25 cellular contexts compared by ENCODE assay signal in the genomic region with DNA sequence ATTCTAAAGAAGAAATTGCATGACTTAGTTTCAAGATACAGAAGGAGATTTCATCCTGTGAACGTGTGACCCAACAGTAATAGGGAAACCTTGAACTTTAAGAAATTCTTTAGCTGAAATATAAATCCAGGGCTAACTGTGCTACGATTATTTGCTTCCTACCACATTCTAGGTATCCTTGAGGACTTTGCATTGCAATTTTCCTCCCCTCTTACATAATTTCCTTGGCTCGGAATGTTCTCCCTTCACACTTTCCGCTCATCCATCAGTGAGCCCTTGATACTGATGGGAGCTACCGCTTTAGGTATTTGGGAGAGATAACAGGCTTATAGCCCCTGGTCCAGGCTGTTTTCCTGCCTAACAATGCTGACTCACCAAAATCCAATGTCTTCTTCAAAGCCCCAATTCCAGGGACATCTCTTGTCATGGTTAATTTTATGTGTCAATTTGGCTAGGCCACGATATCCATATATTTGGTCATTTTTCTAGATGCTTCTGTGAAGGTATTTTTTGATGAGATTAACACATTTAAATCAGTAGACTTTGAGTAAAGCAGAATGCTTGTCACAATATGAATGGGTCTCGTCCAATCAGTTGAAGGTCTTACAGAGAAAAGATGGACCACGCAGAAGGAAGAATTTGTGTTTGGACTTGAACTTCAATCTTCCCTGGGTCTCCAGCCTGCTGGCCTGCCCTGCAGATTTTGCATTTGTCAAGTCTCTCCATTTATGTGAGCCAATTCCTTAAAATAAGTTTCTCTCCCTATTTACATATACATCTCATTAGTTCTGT.
DNase-seq lines count a peak whose midpoint lies in the region; ATAC-seq and TF ChIP-seq lines count a peak whose summit lies in the region.
"Had no signal": no experiment of that assay in that cellular context is flagged by ENCODE, and none has a peak within 500 bp of the region (broad histone marks: within the 10 kb centered on the region; RNA-seq: fewer than 3 reads in every experiment).

No MANE protein-coding gene starts in this region.

- H3K4me3 Mint-ChIP-seq in osteocyte (ENCODE audit: unreplicated experiment): no peak overlapping the region
- H3K4me3 Mint-ChIP-seq in activated T-helper 1 cell treated with anti-CD3 and anti-CD28 coated beads, Interleukin-12 subunit alpha, Interleukin-12 subunit beta, Interleukin-2, Interleukin-4 antibody, amounts not matched to agents 30 ng/mL and 10 ng/mL and 1 ng/mL, durations not matched to agents 14 hours and 24 hours and 36 hours: no peak overlapping the region
- H3K4me3 Mint-ChIP-seq in CD8-positive, alpha-beta T cell: no peak overlapping the region
- H3K4me3 Mint-ChIP-seq: activated CD8-positive, alpha-beta memory T cell treated with anti-CD3 and anti-CD28 coated beads, Interleukin-2, amount 10 ng/mL, durations not matched to agents 7 days and 5 days; activated naive CD8-positive, alpha-beta T cell treated with anti-CD3 and anti-CD28 coated beads, Interleukin-2, amount 10 ng/mL, durations not matched to agents 7 days and 5 days; CD14-positive monocyte had no signal

- WGBS in SK-N-SH (ENCODE audit: low lambda C conversion rate): 86% methylated on average over 8 of the region's 8 CpGs

- CTCF ChIA-PET in SK-N-SH (lab: Yijun Ruan, JAX): no interaction called here
- CTCF ChIA-PET in CD8-positive, alpha-beta T cell (lab: Charles Lee): no interaction called here

- ATAC-seq in SK-N-SH treated with all-trans-retinoic acid at 6 μM for 48 hours: no peak
- ATAC-seq in CD8-positive, alpha-beta T cell: no peak
- ATAC-seq: activated CD8-positive, alpha-beta memory T cell treated with anti-CD3 and anti-CD28 coated beads, Interleukin-2, amount 10 ng/mL, durations not matched to agents 7 days and 5 days; HCT116; lower lobe of right lung had no signal

- H2AFZ ChIP-seq in SK-N-SH (ENCODE audit: low read depth): no peak overlapping the region

- H3K36me3 Mint-ChIP-seq in osteocyte (ENCODE audit: unreplicated experiment): peaks cover 8% of the 10 kb centered on the region
- peaks cover 15% of the 10 kb centered on the region for H3K36me3 Mint-ChIP-seq in activated T-helper 1 cell treated with anti-CD3 and anti-CD28 coated beads, Interleukin-12 subunit alpha, Interleukin-12 subunit beta, Interleukin-2, Interleukin-4 antibody, amounts not matched to agents 30 ng/mL and 10 ng/mL and 1 ng/mL, durations not matched to agents 14 hours and 24 hours and 36 hours (ENCODE audit: low read depth)
- H3K36me3 Mint-ChIP-seq in CD8-positive, alpha-beta T cell: no peaks in the 10 kb centered on the region
- H3K36me3 Mint-ChIP-seq: activated naive CD8-positive, alpha-beta T cell treated with anti-CD3 and anti-CD28 coated beads, Interleukin-2, amount 10 ng/mL, durations not matched to agents 7 days and 5 days; CD14-positive monocyte had no signal

- H3F3A ChIP-seq in SK-N-SH (replicated peaks; ENCODE audit: insufficient read depth): peaks cover 49% of the 10 kb centered on the region

- no peak for TF ChIP-seq EP300 in SK-N-SH (IDR thresholded peaks at IDR 0.05; ENCODE audit: borderline replicate concordance in 1 of 2, low read depth in 1 of 2, low read length in 1 of 2)

- H3K36me3 ChIP-seq in SK-N-SH (replicated peaks in 1 of 2; ENCODE audit: control insufficient read depth in 1 of 2, insufficient read depth in 2 of 2, low read length in 1 of 2): peaks cover 0 to 11% of the 10 kb centered on the region in 2 experiments
- H3K36me3 ChIP-seq in CD8-positive, alpha-beta T cell (ENCODE audit: insufficient read depth, low read length): no peaks in the 10 kb centered on the region
- H3K36me3 ChIP-seq: lower lobe of right lung, right atrium auricular region had no signal

- no peaks in the 10 kb centered on the region for H3K9me3 ChIP-seq in SK-N-SH
- H3K9me3 ChIP-seq in CD8-positive, alpha-beta T cell (ENCODE audit: low read length): no peaks in the 10 kb centered on the region
- H3K9me3 ChIP-seq: lower lobe of right lung, right atrium auricular region had no signal

- no peaks in the 10 kb centered on the region for H3K27me3 Mint-ChIP-seq in osteocyte (ENCODE audit: unreplicated experiment)
- no peaks in the 10 kb centered on the region for H3K27me3 Mint-ChIP-seq in activated T-helper 1 cell treated with anti-CD3 and anti-CD28 coated beads, Interleukin-12 subunit alpha, Interleukin-12 subunit beta, Interleukin-2, Interleukin-4 antibody, amounts not matched to agents 30 ng/mL and 10 ng/mL and 1 ng/mL, durations not matched to agents 14 hours and 24 hours and 36 hours (ENCODE audit: insufficient read depth)
- H3K27me3 Mint-ChIP-seq in CD8-positive, alpha-beta T cell (ENCODE audit: low read depth): peaks cover 8% of the 10 kb centered on the region
- H3K27me3 Mint-ChIP-seq: activated CD8-positive, alpha-beta memory T cell treated with anti-CD3 and anti-CD28 coated beads, Interleukin-2, amount 10 ng/mL, durations not matched to agents 7 days and 5 days had no signal

- H3K4me1 Mint-ChIP-seq in osteocyte (ENCODE audit: unreplicated experiment): peaks cover 59% of the 10 kb centered on the region
- peaks cover 60% of the 10 kb centered on the region for H3K4me1 Mint-ChIP-seq in activated T-helper 1 cell treated with anti-CD3 and anti-CD28 coated beads, Interleukin-12 subunit alpha, Interleukin-12 subunit beta, Interleukin-2, Interleukin-4 antibody, amounts not matched to agents 30 ng/mL and 10 ng/mL and 1 ng/mL, durations not matched to agents 14 hours and 24 hours and 36 hours (ENCODE audit: low read depth)
- peaks cover 26% of the 10 kb centered on the region for H3K4me1 Mint-ChIP-seq in CD8-positive, alpha-beta T cell (ENCODE audit: low read depth)

- H3K9ac ChIP-seq in SK-N-SH: no peak overlapping the region

- peak overlapping the region in 1 of 2 experiments; percentile 90; a peak in 3 of 4 replicates for H3K27ac ChIP-seq in SK-N-SH (ENCODE audit: low read depth in 2 of 2, low read length in 1 of 2)
- H3K27ac ChIP-seq in epithelial cell of prostate: peak overlapping the region; percentile 94
- no peak overlapping the region for H3K27ac ChIP-seq in CD8-positive, alpha-beta T cell (ENCODE audit: low read depth, low read length)
- H3K27ac ChIP-seq: 22Rv1, lower lobe of right lung, right atrium auricular region had no signal

- 0 out of 2 replicates have a peak overlapping the region, but pooled peaks have one; percentile 4 for H3K4me2 ChIP-seq in SK-N-SH

- no peak overlapping the region for H3K4me3 ChIP-seq in SK-N-SH (ENCODE audit: low read depth in 2 of 2, low read length in 1 of 2)
- H3K4me3 ChIP-seq in CD8-positive, alpha-beta T cell (ENCODE audit: low read depth, low read length): no peak overlapping the region
- H3K4me3 ChIP-seq: lower lobe of right lung, right atrium auricular region had no signal

- H3K27me3 ChIP-seq in SK-N-SH (ENCODE audit: insufficient read depth): no peaks in the 10 kb centered on the region
- H3K27me3 ChIP-seq in CD8-positive, alpha-beta T cell (ENCODE audit: insufficient read depth, low read length): no peaks in the 10 kb centered on the region
- H3K27me3 ChIP-seq: right atrium auricular region had no signal

- DNase-seq in SK-N-SH (no peak), NCI-H82 (lab: John Stamatoyannopoulos, UW) (peak; percentile 75), epithelial cell of prostate (ENCODE audit: low read depth, low spot score) (no peak), osteocyte (ENCODE audit: extremely low spot score, unreplicated experiment) (no peak)
- DNase-seq in effector CD8-positive, alpha-beta T cell (lab: John Stamatoyannopoulos, UW): no peak
- no peak for DNase-seq in activated T-helper 1 cell treated with anti-CD3 and anti-CD28 coated beads, Interleukin-12 subunit alpha, Interleukin-12 subunit beta, Interleukin-2, Interleukin-4 antibody, amounts not matched to agents 30 ng/mL and 10 ng/mL and 1 ng/mL, durations not matched to agents 14 hours and 24 hours and 36 hours (ENCODE audit: low spot score)
- DNase-seq in CD8-positive, alpha-beta T cell: no peak
- DNase-seq: activated CD8-positive, alpha-beta memory T cell treated with anti-CD3 and anti-CD28 coated beads, Interleukin-2, amount 10 ng/mL, durations not matched to agents 7 days and 5 days; activated naive CD8-positive, alpha-beta T cell treated with anti-CD3 and anti-CD28 coated beads, Interleukin-2, amount 10 ng/mL, durations not matched to agents 7 days and 5 days; cortex of kidney; DMS 273 treated with DMSO at 0.1 percent for 48 hours; foreskin melanocyte; hypothalamus; kidney; lower lobe of right lung; NCI-H1105 treated with DMSO at 0.1 percent for 48 hours; NCI-H510A treated with DMSO at 0.1 percent for 48 hours; substantia nigra; SW 1271 had no signal

- intact Hi-C loops in activated T-helper 1 cell treated with anti-CD3 and anti-CD28 coated beads, Interleukin-12 subunit alpha, Interleukin-12 subunit beta, Interleukin-2, Interleukin-4 antibody, amounts not matched to agents 30 ng/mL and 10 ng/mL and 1 ng/mL, durations not matched to agents 14 hours and 24 hours and 36 hours (cut with micrococcal nuclease): loop anchor here (2.0 to 5.0 kb wide), 2 partner anchors 17 to 148 kb away; a partner anchor contains a TSS
- intact Hi-C loops in CD8-positive, alpha-beta T cell (cut with DNase I, micrococcal nuclease): loop anchor here in 1 of 2 experiments (2.0 kb wide), 1 partner anchor 173 kb away; a partner anchor contains a TSS

- no peak for TF ChIP-seq RAD21 in SK-N-SH (IDR thresholded peaks at IDR 0.05; ENCODE audit: low read length)

- peaks cover 87% of the 10 kb centered on the region for H3K79me2 ChIP-seq in SK-N-SH (ENCODE audit: insufficient read depth)

- no peaks in the 10 kb centered on the region for H4K20me1 ChIP-seq in SK-N-SH (ENCODE audit: insufficient read depth)

- peak overlapping the region; percentile 83 for H3K27ac Mint-ChIP-seq in osteocyte (ENCODE audit: unreplicated experiment)
- H3K27ac Mint-ChIP-seq in activated T-helper 1 cell treated with anti-CD3 and anti-CD28 coated beads, Interleukin-12 subunit alpha, Interleukin-12 subunit beta, Interleukin-2, Interleukin-4 antibody, amounts not matched to agents 30 ng/mL and 10 ng/mL and 1 ng/mL, durations not matched to agents 14 hours and 24 hours and 36 hours: no peak overlapping the region
- no peak overlapping the region for H3K27ac Mint-ChIP-seq in CD8-positive, alpha-beta T cell
- H3K27ac Mint-ChIP-seq: activated CD8-positive, alpha-beta memory T cell treated with anti-CD3 and anti-CD28 coated beads, Interleukin-2, amount 10 ng/mL, durations not matched to agents 7 days and 5 days; activated naive CD8-positive, alpha-beta T cell treated with anti-CD3 and anti-CD28 coated beads, Interleukin-2, amount 10 ng/mL, durations not matched to agents 7 days and 5 days; activated T-helper 2 cell treated with anti-CD3 and anti-CD28 coated beads, Interferon-gamma antibody, Interleukin-2, Interleukin-4, amounts not matched to agents 10 μg/mL and 5 μg/mL and 100 μg/mL, durations not matched to agents 14 hours and 24 hours and 36 hours; CD14-positive monocyte had no signal

- H3K9me2 ChIP-seq in SK-N-SH: no peaks in the 10 kb centered on the region

- POLR2A ChIA-PET in SK-N-SH (lab: Yijun Ruan, JAX): no interaction called here
- POLR2A ChIA-PET in CD8-positive, alpha-beta T cell (lab: Charles Lee): no interaction called here

- H3K4me1 ChIP-seq in SK-N-SH (ENCODE audit: control insufficient read depth in 1 of 2, insufficient read depth in 2 of 2, low read depth in 1 of 2, low read length in 1 of 2): peaks cover 0 to 51% of the 10 kb centered on the region in 2 experiments
- peaks cover 23% of the 10 kb centered on the region for H3K4me1 ChIP-seq in CD8-positive, alpha-beta T cell (ENCODE audit: insufficient read depth, low read length)
- H3K4me1 ChIP-seq: lower lobe of right lung, right atrium auricular region had no signal

- no peaks in the 10 kb centered on the region for H3K9me3 Mint-ChIP-seq in osteocyte (ENCODE audit: unreplicated experiment)
- H3K9me3 Mint-ChIP-seq in activated T-helper 1 cell treated with anti-CD3 and anti-CD28 coated beads, Interleukin-12 subunit alpha, Interleukin-12 subunit beta, Interleukin-2, Interleukin-4 antibody, amounts not matched to agents 30 ng/mL and 10 ng/mL and 1 ng/mL, durations not matched to agents 14 hours and 24 hours and 36 hours: peaks cover 8% of the 10 kb centered on the region
- H3K9me3 Mint-ChIP-seq in CD8-positive, alpha-beta T cell: no peaks in the 10 kb centered on the region
- H3K9me3 Mint-ChIP-seq: activated naive CD8-positive, alpha-beta T cell treated with anti-CD3 and anti-CD28 coated beads, Interleukin-2, amount 10 ng/mL, durations not matched to agents 7 days and 5 days had no signal

- TF ChIP-seq CTCF in SK-N-SH (IDR thresholded peaks at IDR 0.05): no peak
- TF ChIP-seq CTCF in osteocyte (IDR thresholded peaks at IDR 0.05): no peak
- TF ChIP-seq CTCF in CD8-positive, alpha-beta T cell (IDR thresholded peaks at IDR 0.05): no peak
